Comparison of ENCODE assay signal across 1 cellular context in genomic region chr1:157137773-157138219, GRCh38.
TF ChIP-seq lines count a peak whose summit lies in the region.

No MANE protein-coding gene starts in this region.

TF ChIP-seq in endothelial cell of umbilical vein, 7 proteins besides CTCF, POLR2A, EP300 and RAD21 (continued from another document):
- no peak for TF ChIP-seq JUN (IDR thresholded peaks at IDR 0.05; ENCODE audit: borderline replicate concordance, insufficient read depth, insufficient read length, low read depth)
